Comparison of ENCODE assay signal across 16 cellular contexts in genomic region chr13:42153371-42153770, GRCh38.
"Had no signal": no experiment of that assay in that cellular context is flagged by ENCODE, and none has a peak within 500 bp of the region (broad histone marks: within the 10 kb centered on the region; RNA-seq: fewer than 3 reads in every experiment).

No MANE protein-coding gene starts in this region.

- FAIRE-seq: frontal cortex, kidney, urothelium cell line had no signal

- H3K27ac Mint-ChIP-seq: activated T-helper 1 cell treated with anti-CD3 and anti-CD28 coated beads, Interleukin-12 subunit alpha, Interleukin-12 subunit beta, Interleukin-2, Interleukin-4 antibody, amounts not matched to agents 30 ng/mL and 10 ng/mL and 1 ng/mL, durations not matched to agents 14 hours and 24 hours and 36 hours; T-helper 2 cell treated with Interferon-gamma antibody and Interleukin-4, amounts not matched to agents 5 μg/mL and 100 μg/mL, for 36 hours had no signal

- DNase-seq: activated CD4-positive, alpha-beta T cell treated with anti-CD3 and anti-CD28 coated beads, Interleukin-2, amount 50 U/mL, for 48 hours; activated naive CD4-positive, alpha-beta T cell; central memory CD4-positive, alpha-beta T cell; heart right ventricle; kidney; ovary; stimulated activated CD4-positive, alpha-beta T cell treated with anti-CD3 and anti-CD28 coated beads, Interleukin-15, amount 100 ng/mL, for 24 hours; stimulated activated CD4-positive, alpha-beta T cell treated with anti-CD3 and anti-CD28 coated beads, Interleukin-4, amount 100 ng/mL, for 24 hours; stimulated activated naive CD8-positive, alpha-beta T cell treated with anti-CD3 and anti-CD28 coated beads, Interleukin-15, amount 100 ng/mL, for 72 hours; SW 1271 had no signal

- H3K9me3 Mint-ChIP-seq: activated T-helper 1 cell treated with anti-CD3 and anti-CD28 coated beads, Interleukin-12 subunit alpha, Interleukin-12 subunit beta, Interleukin-2, Interleukin-4 antibody, amounts not matched to agents 30 ng/mL and 10 ng/mL and 1 ng/mL, durations not matched to agents 14 hours and 24 hours and 36 hours; stimulated activated naive CD8-positive, alpha-beta T cell treated with anti-CD3 and anti-CD28 coated beads, Interleukin-15, amount 100 ng/mL, for 72 hours had no signal

- H3K4me3 Mint-ChIP-seq: activated T-helper 1 cell treated with anti-CD3 and anti-CD28 coated beads, Interleukin-12 subunit alpha, Interleukin-12 subunit beta, Interleukin-2, Interleukin-4 antibody, amounts not matched to agents 30 ng/mL and 10 ng/mL and 1 ng/mL, durations not matched to agents 14 hours and 24 hours and 36 hours; stimulated activated naive CD8-positive, alpha-beta T cell treated with anti-CD3 and anti-CD28 coated beads, Interleukin-15, amount 100 ng/mL, for 72 hours; T-helper 2 cell treated with Interferon-gamma antibody and Interleukin-4, amounts not matched to agents 5 μg/mL and 100 μg/mL, for 36 hours had no signal

- H3K27me3 Mint-ChIP-seq: stimulated activated naive CD8-positive, alpha-beta T cell treated with anti-CD3 and anti-CD28 coated beads, Interleukin-15, amount 100 ng/mL, for 72 hours had no signal

- H3K4me3 ChIP-seq: esophagus muscularis mucosa, heart right ventricle, ovary, thoracic aorta had no signal
